ENCODE assay signal across 13 cellular contexts in genomic region chr1:158283965-158284364, GRCh38. TPM values are rescaled to one million over a fixed set of nuclear protein-coding genes. Genes with fewer than 3 reads are reported as not detected.
A peak's percentile ranks its signal among the peaks of the same experiment; 100 is the strongest.
DNase-seq lines count a peak whose midpoint lies in the region; ATAC-seq and TF ChIP-seq lines count a peak whose summit lies in the region.
"Had no signal": no experiment of that assay in that cellular context is flagged by ENCODE, and none has a peak within 500 bp of the region (broad histone marks: within the 10 kb centered on the region; RNA-seq: fewer than 3 reads in every experiment).

No MANE protein-coding gene starts in this region.

- intact Hi-C loops in posterior cingulate gyrus (cut with DNase I) (no loop called here), psoas muscle (cut with DNase I) (no loop called here)

- DNase-seq in AML-193 (lab: John Stamatoyannopoulos, UW), result peak; percentile 23 to 35
- DNase-seq in NOMO-1 (lab: John Stamatoyannopoulos, UW; ENCODE audit: unreplicated experiment in 2 of 2), result peak; percentile 36 to 78
- DNase-seq in retina, result no peak
- DNase-seq in germinal center (ENCODE audit: low spot score), result no peak
- DNase-seq in posterior cingulate gyrus, result no peak
- no peak for DNase-seq in psoas muscle
- DNase-seq: effector memory CD8-positive, alpha-beta T cell; NCI-H1092 treated with DMSO at 0.1 percent for 48 hours had no signal

- ATAC-seq in GM19025 (IDR thresholded peaks at IDR 0.05; ENCODE audit: low read depth, unreplicated experiment) (peak; percentile 43), HG02943 (IDR thresholded peaks at IDR 0.05; ENCODE audit: low read depth, unreplicated experiment) (peak; percentile 41), psoas muscle (no peak)
- ATAC-seq: effector memory CD8-positive, alpha-beta T cell had no signal

- no peak overlapping the region for H3K4me3 ChIP-seq in psoas muscle
- H3K4me3 ChIP-seq: SK-N-MC, thoracic aorta had no signal

- H3K27me3 ChIP-seq in psoas muscle (ENCODE audit: insufficient read depth in 3 of 3, low read length in 2 of 3), result no peaks in the 10 kb centered on the region

- no peaks in the 10 kb centered on the region for H3K9me3 ChIP-seq in psoas muscle
- H3K9me3 ChIP-seq: thoracic aorta had no signal

- H3K36me3 ChIP-seq in psoas muscle (ENCODE audit: insufficient read depth in 1 of 2, low read depth in 1 of 2), result no peaks in the 10 kb centered on the region
- H3K36me3 ChIP-seq: thoracic aorta had no signal

- H3K4me1 ChIP-seq in psoas muscle, result no peaks in the 10 kb centered on the region

- 50 to 67% (median 59%) methylated on average over 2 of the region's 2 CpGs for WGBS in psoas muscle, 3 donors

- H3K27ac ChIP-seq in psoas muscle, result no peak overlapping the region
- H3K27ac ChIP-seq: SK-N-MC, thoracic aorta had no signal

- no peak for TF ChIP-seq CTCF in psoas muscle (IDR thresholded peaks at IDR 0.05)

RNA-seq across cellular contexts. Expression of gene CD1C, which starts 5.8 kb away (rescaled TPM):
- under 1 TPM in 2 of 4 donors, not detected in 2; 0.26 to 0.47 TPM for total RNA-seq in psoas muscle
- polyA plus RNA-seq in psoas muscle, result under 1 TPM in 2 of 3 donors, not detected in 1; 0.06 to 0.09 TPM
- total RNA-seq: thoracic aorta had no signal
- polyA plus RNA-seq: keratinocyte had no signal

RNA-seq across cellular contexts. Expression of gene CD1A, which starts 29.7 kb away (rescaled TPM):
- total RNA-seq in psoas muscle, result not detected
- not detected for polyA plus RNA-seq in psoas muscle
- total RNA-seq: thoracic aorta had no signal
- polyA plus RNA-seq: keratinocyte had no signal

RNA-seq across cellular contexts. Expression of gene CD1B, which starts 47.4 kb away (rescaled TPM):
- total RNA-seq in psoas muscle, result not detected
- polyA plus RNA-seq in psoas muscle, result under 1 TPM in 1 of 3 donors, not detected in 2; 0.03 TPM
- total RNA-seq: thoracic aorta had no signal
- polyA plus RNA-seq: keratinocyte had no signal

Comparison
In these comparisons a context has a peak if more than half of its experiments do, and no peak if none do; other contexts are left out.
1. DNase-seq: peak in AML-193 (2 of 2) and NOMO-1 (2 of 2); none in retina (single experiment), germinal center (single experiment), posterior cingulate gyrus (0 of 10) and psoas muscle (0 of 2).
2. ATAC-seq: peak in GM19025 (single experiment) and HG02943 (single experiment); none in psoas muscle (0 of 4).